5 cellular contexts compared by ENCODE assay signal in genomic region chr9:69647804-69648203, GRCh38. TPM values are rescaled to one million over a fixed set of nuclear protein-coding genes. Genes with fewer than 3 reads are reported as not detected.
"Had no signal": no experiment of that assay in that cellular context is flagged by ENCODE, and none has a peak within 500 bp of the region (broad histone marks: within the 10 kb centered on the region; RNA-seq: fewer than 3 reads in every experiment).

No MANE protein-coding gene starts in this region.

- H3K4me3 Mint-ChIP-seq: GM23338, H9, IgD-negative memory B cell had no signal

- H3K27ac Mint-ChIP-seq: GM23338, H9, IgD-negative memory B cell had no signal

- H3K4me2 ChIP-seq: GM23338 had no signal

- ATAC-seq: GM23338 had no signal

- H3K4me3 ChIP-seq: GM23338 had no signal

- H2AFZ ChIP-seq: GM23338 had no signal

- H3K9me3 Mint-ChIP-seq: GM23338, H9 had no signal

- H3K36me3 Mint-ChIP-seq: IgD-negative memory B cell had no signal

- DNase-seq: H9, HCEC 1CT, KBM-7 had no signal

RNA-seq across cellular contexts. Expression of gene APBA1, which starts 24.4 kb away (rescaled TPM):
- polyA plus RNA-seq: IgD-negative memory B cell had no signal
